Comparison of ENCODE assay signal across 8 cellular contexts in genomic region chr10:70478191-70479160, GRCh38. TPM values are rescaled to one million over a fixed set of nuclear protein-coding genes. Genes with fewer than 3 reads are reported as not detected.
DNase-seq lines count a peak whose midpoint lies in the region; ATAC-seq and TF ChIP-seq lines count a peak whose summit lies in the region.

PALD1 (plus strand) TSS chr10:70478767; CDS start chr10:70525952, 47,185 bp downstream.

- H3K4me3 Mint-ChIP-seq in activated naive CD8-positive, alpha-beta T cell treated with anti-CD3 and anti-CD28 coated beads for 36 hours, result peak within 1 kb of the TSS; percentile 77

- peak; percentile 21; the same call in 1 of the 2 replicates for TF ChIP-seq CTCF in BJ (IDR thresholded peaks at IDR 0.05; ENCODE audit: insufficient read depth, low read depth, low read length)

- H3K4me1 Mint-ChIP-seq in activated naive CD8-positive, alpha-beta T cell treated with anti-CD3 and anti-CD28 coated beads for 36 hours, result peaks cover 36% of the 10 kb centered on the region

- H3K9me3 Mint-ChIP-seq in activated naive CD8-positive, alpha-beta T cell treated with anti-CD3 and anti-CD28 coated beads for 36 hours, result no peaks in the 10 kb centered on the region

- H3K4me3 ChIP-seq in BJ (ENCODE audit: low read depth, low read length), result peak within 1 kb of the TSS; percentile 40

- peak; percentile 29 for ATAC-seq in GM21360 (IDR thresholded peaks at IDR 0.05; ENCODE audit: unreplicated experiment)
- peak; percentile 62 to 72 for ATAC-seq in left cardiac atrium

- DNase-seq in BJ (ENCODE audit: low read depth), result no peak
- DNase-seq in RKO (ENCODE audit: low spot score), result peak; percentile 83
- DNase-seq in activated naive CD8-positive, alpha-beta T cell treated with anti-CD3 and anti-CD28 coated beads for 36 hours, result peak; percentile 67
- DNase-seq in left cardiac atrium, result peak; percentile 87
- peak in 8 of 10 donors; percentile 24 to 92 (median 48) for DNase-seq in posterior cingulate gyrus
- DNase-seq in GM19240 (ENCODE audit: insufficient read length, low spot score), result no peak
- no peak for DNase-seq in SHP77 (lab: John Stamatoyannopoulos, UW)

- POLR2A ChIA-PET in BJ (lab: Charles Lee), result no interaction called here

- peaks cover 49% of the 10 kb centered on the region for H3K27me3 ChIP-seq in BJ (ENCODE audit: control insufficient read depth, insufficient read depth, low read length)

- H3K27ac Mint-ChIP-seq in activated naive CD8-positive, alpha-beta T cell treated with anti-CD3 and anti-CD28 coated beads for 36 hours, result peak within 1 kb of the TSS; percentile 72

- CTCF ChIA-PET in BJ (lab: Yijun Ruan, JAX), result interaction anchor here (1.6 to 2.6 kb wide), 2 partner anchors 17 to 23 kb away, joined by 8 to 11 read pairs; no protein-coding TSS in a partner anchor

- H3K27me3 Mint-ChIP-seq in activated naive CD8-positive, alpha-beta T cell treated with anti-CD3 and anti-CD28 coated beads for 36 hours, result peaks cover 39% of the 10 kb centered on the region

- no peaks in the 10 kb centered on the region for H3K36me3 ChIP-seq in BJ (ENCODE audit: control insufficient read depth, insufficient read depth, low read length)

- H3K36me3 Mint-ChIP-seq in activated naive CD8-positive, alpha-beta T cell treated with anti-CD3 and anti-CD28 coated beads for 36 hours, result no peaks in the 10 kb centered on the region

- intact Hi-C loops in left cardiac atrium (cut with DNase I), result no loop called here
- intact Hi-C loops in posterior cingulate gyrus (cut with DNase I), result loop anchor here (5.0 kb wide), 1 partner anchor 34 kb away; no protein-coding TSS in a partner anchor

RNA-seq across cellular contexts. Expression of gene PALD1, which starts in this region (rescaled TPM):
- polyA plus RNA-seq in BJ (2011; rRNA removed), result 0.01 and 0.10 TPM in 2 replicates
- polyA minus RNA-seq in BJ (2011; rRNA and poly(A)+ RNA removed), result not detected in 2 replicates
- 1 to 10 TPM; 2.7 to 3.1 TPM for total RNA-seq in activated naive CD8-positive, alpha-beta T cell treated with anti-CD3 and anti-CD28 coated beads for 36 hours
- 1 to 10 TPM; 4.4 to 8.3 TPM for total RNA-seq in left cardiac atrium

Comparison
In these comparisons a context has a peak if more than half of its experiments do, and no peak if none do; other contexts are left out.
1. DNase-seq: peak in RKO (single experiment), activated naive CD8-positive, alpha-beta T cell treated with anti-CD3 and anti-CD28 coated beads for 36 hours (single experiment), left cardiac atrium (single experiment) and posterior cingulate gyrus (8 of 10); none in BJ (single experiment), GM19240 (single experiment) and SHP77 (0 of 2).